In genomic region chrX:150517303-150517896, GRCh38 we compare ENCODE assay signal across 26 cellular contexts. TPM values are rescaled to one million over a fixed set of nuclear protein-coding genes. Genes with fewer than 3 reads are reported as not detected.
DNase-seq lines count a peak whose midpoint lies in the region; ATAC-seq, FAIRE-seq and TF ChIP-seq lines count a peak whose summit lies in the region.
"Had no signal": no experiment of that assay in that cellular context is flagged by ENCODE, and none has a peak within 500 bp of the region (broad histone marks: within the 10 kb centered on the region; RNA-seq: fewer than 3 reads in every experiment).

No MANE protein-coding gene starts in this region.

- CTCF ChIA-PET in HepG2 (lab: Yijun Ruan, JAX; ENCODE audit: low intra/inter-chr PET ratio, low total read pairs): no interaction called here
- CTCF ChIA-PET in HEK293T (lab: Yijun Ruan, JAX): no interaction called here
- CTCF ChIA-PET in CD8-positive, alpha-beta T cell (lab: Charles Lee): interaction anchor here (1.5 kb wide), 1 partner anchor 70 kb away, joined by 3 read pairs; no protein-coding TSS in a partner anchor

- no peaks in the 10 kb centered on the region for H3K36me3 ChIP-seq in liver (ENCODE audit: control insufficient read depth in 4 of 4, insufficient read depth in 3 of 4, low read depth in 1 of 4, low read length in 3 of 4)
- no peaks in the 10 kb centered on the region for H3K36me3 ChIP-seq in HepG2 (replicated peaks in 1 of 2; ENCODE audit: control insufficient read depth in 1 of 2, insufficient read depth in 2 of 2, low read length in 2 of 2)
- peaks cover 0 to 5% of the 10 kb centered on the region in 2 experiments for H3K36me3 ChIP-seq in mesenchymal stem cell (ENCODE audit: control insufficient read depth in 1 of 2, insufficient read depth in 2 of 2, low read depth in 1 of 2, low read length in 2 of 2)
- H3K36me3 ChIP-seq in CD8-positive, alpha-beta T cell (ENCODE audit: insufficient read depth, low read length): no peaks in the 10 kb centered on the region

- H3K4ac ChIP-seq in mesenchymal stem cell (ENCODE audit: low read depth in 1 of 2, low read length in 2 of 2): no peak overlapping the region

- no peak overlapping the region for H3K14ac ChIP-seq in mesenchymal stem cell (ENCODE audit: low read length in 2 of 2)

- H3K23ac ChIP-seq in mesenchymal stem cell (ENCODE audit: low read length in 2 of 2): no peak overlapping the region

- TF ChIP-seq EP300 in HepG2 (IDR thresholded peaks at IDR 0.05; ENCODE audit: low read depth in 2 of 2, low read length in 2 of 2): no peak
- no peak for TF ChIP-seq EP300 in HepG2 (CRISPR knock-in tag; IDR thresholded peaks at IDR 0.05; ENCODE audit: borderline replicate concordance)

- H3K27ac Mint-ChIP-seq in CD8-positive, alpha-beta T cell: no peak overlapping the region
- H3K27ac Mint-ChIP-seq: activated naive CD8-positive, alpha-beta T cell treated with anti-CD3 and anti-CD28 coated beads, Interleukin-2, amount 10 ng/mL, durations not matched to agents 7 days and 5 days; activated T-helper 17 cell treated with anti-CD3 and anti-CD28 coated beads, Interleukin-2, amount 50 U/mL, for 72 hours; dendritic cell treated with granulocyte-macrophage colony-stimulating factor and Interleukin-4, amounts not matched to agents 40 ng/mL and 50 ng/mL, for 4 days; stimulated activated naive CD8-positive, alpha-beta T cell treated with anti-CD3 and anti-CD28 coated beads, Interleukin-15, Interleukin-2, amounts not matched to agents 100 ng/mL and 50 ng/mL, for 24 hours; type B pancreatic cell had no signal

- no peak overlapping the region for H2BK5ac ChIP-seq in mesenchymal stem cell (ENCODE audit: low read depth, low read length, poor library complexity, severe bottlenecking)

- POLR2A ChIA-PET in HepG2 (lab: Yijun Ruan, JAX): no interaction called here
- POLR2A ChIA-PET in HEK293T (lab: Yijun Ruan, JAX): no interaction called here
- POLR2A ChIA-PET in CD8-positive, alpha-beta T cell (lab: Charles Lee): no interaction called here

- in situ Hi-C loops in HepG2 (cut with HindIII; ENCODE audit: extremely low pct_ligation_motif_present, low pct_unique_long_range_greater_than_20kb): no loop called here

- no peak overlapping the region for H3K4me3 Mint-ChIP-seq in CD8-positive, alpha-beta T cell
- H3K4me3 Mint-ChIP-seq: activated naive CD8-positive, alpha-beta T cell treated with anti-CD3 and anti-CD28 coated beads, Interleukin-2, amount 10 ng/mL, durations not matched to agents 7 days and 5 days; activated T-helper 17 cell treated with anti-CD3 and anti-CD28 coated beads, Interleukin-2, amount 50 U/mL, for 72 hours; dendritic cell treated with granulocyte-macrophage colony-stimulating factor and Interleukin-4, amounts not matched to agents 40 ng/mL and 50 ng/mL, for 4 days; naive thymus-derived CD8-positive, alpha-beta T cell; stimulated activated naive CD8-positive, alpha-beta T cell treated with anti-CD3 and anti-CD28 coated beads, Interleukin-15, Interleukin-2, amounts not matched to agents 100 ng/mL and 50 ng/mL, for 24 hours; type B pancreatic cell had no signal

- no peaks in the 10 kb centered on the region for H3K79me2 ChIP-seq in HepG2 (ENCODE audit: insufficient read depth, low read length)

- H4K91ac ChIP-seq in mesenchymal stem cell (ENCODE audit: low read length): no peak overlapping the region

- ATAC-seq in HepG2 (no peak), GM19455 (IDR thresholded peaks at IDR 0.05; ENCODE audit: unreplicated experiment) (no peak)
- no peak for ATAC-seq in CD8-positive, alpha-beta T cell
- ATAC-seq: activated T-helper 17 cell treated with anti-CD3 and anti-CD28 coated beads, Interleukin-2, amount 50 U/mL, for 72 hours; K562; left colon; naive thymus-derived CD8-positive, alpha-beta T cell had no signal

- no peak for TF ChIP-seq POLR2A in HepG2 (IDR thresholded peaks at IDR 0.05; ENCODE audit: insufficient read depth in 1 of 2, low read depth in 2 of 2, low read length in 2 of 2)

- no peak overlapping the region for H3K18ac ChIP-seq in mesenchymal stem cell (ENCODE audit: low read depth in 1 of 2, low read length in 2 of 2)

- DNase-seq in HepG2 (ENCODE audit: low spot score) (no peak), choroid plexus epithelial cell (ENCODE audit: low read depth) (peak; percentile 69), mesenchymal stem cell (peak; percentile 3), HEK293T (ENCODE audit: extremely low spot score) (no peak), foreskin melanocyte (no peak)
- no peak for DNase-seq in CD8-positive, alpha-beta T cell
- DNase-seq: activated CD4-positive, alpha-beta T cell treated with anti-CD3 and anti-CD28 coated beads for 48 hours; activated naive CD8-positive, alpha-beta T cell treated with anti-CD3 and anti-CD28 coated beads, Interleukin-2, amount 10 ng/mL, durations not matched to agents 7 days and 5 days; left colon; naive thymus-derived CD8-positive, alpha-beta T cell; NCI-H1930; NCI-H226; SIG-M5; stimulated activated CD4-positive, alpha-beta T cell treated with anti-CD3 and anti-CD28 coated beads, Interleukin-4, amount 100 ng/mL, for 24 hours; T-helper 1 cell had no signal

- H4K20me1 ChIP-seq in HepG2 (ENCODE audit: insufficient read depth, low read length): no peaks in the 10 kb centered on the region

- no peak overlapping the region for H4K8ac ChIP-seq in mesenchymal stem cell (ENCODE audit: low read length)

- peaks cover 0 to 5% (median 2%) of the 10 kb centered on the region in 4 donors for H3K4me1 ChIP-seq in liver (ENCODE audit: control insufficient read depth in 4 of 4, insufficient read depth in 4 of 4, low read length in 3 of 4)
- H3K4me1 ChIP-seq in HepG2 (ENCODE audit: insufficient read depth, low read length): no peaks in the 10 kb centered on the region
- H3K4me1 ChIP-seq in mesenchymal stem cell (ENCODE audit: control insufficient read depth, insufficient read depth, low read depth, low read length): no peaks in the 10 kb centered on the region
- H3K4me1 ChIP-seq in CD8-positive, alpha-beta T cell (ENCODE audit: insufficient read depth, low read length): no peaks in the 10 kb centered on the region

- FAIRE-seq in HepG2 (lab: Jason Lieb, UNC): no peak
- FAIRE-seq: endothelial cell of umbilical vein, GM12891, H54, K562 had no signal

- H2AK5ac ChIP-seq in mesenchymal stem cell (ENCODE audit: low read length, severe bottlenecking): no peak overlapping the region

- no peaks in the 10 kb centered on the region for H3K79me1 ChIP-seq in mesenchymal stem cell (replicated peaks; ENCODE audit: low read length, poor library complexity, severe bottlenecking)

- H3K27me3 Mint-ChIP-seq in CD8-positive, alpha-beta T cell (ENCODE audit: low read depth): no peaks in the 10 kb centered on the region
- H3K27me3 Mint-ChIP-seq: activated T-helper 17 cell treated with anti-CD3 and anti-CD28 coated beads, Interleukin-2, amount 50 U/mL, for 72 hours; stimulated activated naive CD8-positive, alpha-beta T cell treated with anti-CD3 and anti-CD28 coated beads, Interleukin-15, Interleukin-2, amounts not matched to agents 100 ng/mL and 50 ng/mL, for 24 hours; type B pancreatic cell had no signal

- H2BK15ac ChIP-seq in mesenchymal stem cell (ENCODE audit: low read depth, poor library complexity, severe bottlenecking): no peak overlapping the region

- TF ChIP-seq RAD21 in liver (IDR thresholded peaks at IDR 0.05) (peak in 1 of 2 donors; percentile 36), HepG2 (CRISPR knock-in tag; IDR thresholded peaks at IDR 0.05) (no peak)

- H3K4me3 ChIP-seq in liver (ENCODE audit: low read depth in 1 of 3, low read length in 3 of 3) (no peak overlapping the region), HepG2 (replicated peaks in 1 of 3; ENCODE audit: insufficient read depth in 1 of 3, low read depth in 2 of 3, low read length in 3 of 3) (no peak overlapping the region), choroid plexus epithelial cell (ENCODE audit: low read depth, low read length) (no peak overlapping the region), mesenchymal stem cell (ENCODE audit: insufficient read depth in 1 of 2, low read depth in 1 of 2, low read length in 2 of 2) (no peak overlapping the region)
- no peak overlapping the region for H3K4me3 ChIP-seq in CD8-positive, alpha-beta T cell (ENCODE audit: low read depth, low read length)
- H3K4me3 ChIP-seq: K562 had no signal

- H2AFZ ChIP-seq in HepG2 (ENCODE audit: low read length) (no peak overlapping the region), mesenchymal stem cell (ENCODE audit: low read depth, low read length) (no peak overlapping the region)

- no peaks in the 10 kb centered on the region for H3K36me3 Mint-ChIP-seq in CD8-positive, alpha-beta T cell
- H3K36me3 Mint-ChIP-seq: activated naive CD8-positive, alpha-beta T cell treated with anti-CD3 and anti-CD28 coated beads, Interleukin-2, amount 10 ng/mL, durations not matched to agents 7 days and 5 days; naive thymus-derived CD8-positive, alpha-beta T cell; type B pancreatic cell had no signal

- H3K27me3 ChIP-seq in liver (ENCODE audit: control insufficient read depth in 4 of 4, insufficient read depth in 4 of 4, low read length in 3 of 4): no peaks in the 10 kb centered on the region
- no peaks in the 10 kb centered on the region for H3K27me3 ChIP-seq in HepG2 (ENCODE audit: control insufficient read depth in 1 of 2, insufficient read depth in 2 of 2, low read length in 2 of 2)
- H3K27me3 ChIP-seq in mesenchymal stem cell (ENCODE audit: control insufficient read depth in 1 of 2, insufficient read depth in 1 of 2, low read length in 2 of 2): peaks cover 0 to 31% of the 10 kb centered on the region in 2 experiments
- no peaks in the 10 kb centered on the region for H3K27me3 ChIP-seq in CD8-positive, alpha-beta T cell (ENCODE audit: insufficient read depth, low read length)

- H3K9me3 ChIP-seq in liver (ENCODE audit: control insufficient read depth in 4 of 4, low read length in 3 of 4) (no peaks in the 10 kb centered on the region), HepG2 (ENCODE audit: low read length) (no peaks in the 10 kb centered on the region), mesenchymal stem cell (ENCODE audit: control insufficient read depth, low read length) (no peaks in the 10 kb centered on the region)
- H3K9me3 ChIP-seq in CD8-positive, alpha-beta T cell (ENCODE audit: low read length): no peaks in the 10 kb centered on the region

- H2BK120ac ChIP-seq in mesenchymal stem cell (ENCODE audit: low read depth, low read length): no peak overlapping the region

- H3K4me2 ChIP-seq in HepG2 (ENCODE audit: low read depth, low read length) (no peak overlapping the region), mesenchymal stem cell (ENCODE audit: low read length, poor library complexity, severe bottlenecking) (no peak overlapping the region)

- BruUV-seq in HepG2 (replicated peaks; lab: Mats Ljungman, UMichigan): no TSS peak

- TF ChIP-seq CTCF in liver (IDR thresholded peaks at IDR 0.05; ENCODE audit: low read depth, low read length, missing input control): no peak
- TF ChIP-seq CTCF in HepG2 (CRISPR knock-in tag; IDR thresholded peaks at IDR 0.05): no peak
- TF ChIP-seq CTCF in choroid plexus epithelial cell (conservative IDR thresholded peaks at IDR 0.05; ENCODE audit: low read depth, low read length): no peak
- no peak for TF ChIP-seq CTCF in CD8-positive, alpha-beta T cell (IDR thresholded peaks at IDR 0.05)

- H3K27ac ChIP-seq in liver (ENCODE audit: low read depth in 1 of 2, low read length in 2 of 2) (peak overlapping the region; percentile 67 to 71), HepG2 (ENCODE audit: extremely low read length, insufficient read depth, low read length) (no peak overlapping the region), mesenchymal stem cell (ENCODE audit: low read length, poor library complexity, severe bottlenecking) (no peak overlapping the region)
- no peak overlapping the region for H3K27ac ChIP-seq in CD8-positive, alpha-beta T cell (ENCODE audit: low read depth, low read length)
- H3K27ac ChIP-seq: 22Rv1 had no signal

- H3K9ac ChIP-seq in liver (ENCODE audit: low read depth in 1 of 2, low read length in 2 of 2) (no peak overlapping the region), HepG2 (ENCODE audit: insufficient read depth, low read depth, low read length) (no peak overlapping the region), mesenchymal stem cell (ENCODE audit: low read length) (no peak overlapping the region)

- H2BK12ac ChIP-seq in mesenchymal stem cell (ENCODE audit: low read length in 2 of 2): no peak overlapping the region

- intact Hi-C loops in HepG2 (cut with micrococcal nuclease; ENCODE audit: unreplicated experiment): no loop called here
- intact Hi-C loops in CD8-positive, alpha-beta T cell (cut with DNase I, micrococcal nuclease): no loop called here

- 57% methylated on average over 4 of the region's 4 CpGs for WGBS in liver
- 70% methylated on average over 2 of the region's 4 CpGs for WGBS in HepG2 (ENCODE audit: low lambda C conversion rate)
- 100% methylated on average over 1 of the region's 4 CpGs for WGBS in mesenchymal stem cell

- no peaks in the 10 kb centered on the region for H3K4me1 Mint-ChIP-seq in CD8-positive, alpha-beta T cell (ENCODE audit: low read depth)
- H3K4me1 Mint-ChIP-seq: activated naive CD8-positive, alpha-beta T cell treated with anti-CD3 and anti-CD28 coated beads, Interleukin-2, amount 10 ng/mL, durations not matched to agents 7 days and 5 days; activated T-helper 17 cell treated with anti-CD3 and anti-CD28 coated beads, Interleukin-2, amount 50 U/mL, for 72 hours had no signal

- H3K9me3 Mint-ChIP-seq in CD8-positive, alpha-beta T cell: no peaks in the 10 kb centered on the region
- H3K9me3 Mint-ChIP-seq: activated naive CD8-positive, alpha-beta T cell treated with anti-CD3 and anti-CD28 coated beads, Interleukin-2, amount 10 ng/mL, durations not matched to agents 7 days and 5 days; activated T-helper 17 cell treated with anti-CD3 and anti-CD28 coated beads, Interleukin-2, amount 50 U/mL, for 72 hours; dendritic cell treated with granulocyte-macrophage colony-stimulating factor and Interleukin-4, amounts not matched to agents 40 ng/mL and 50 ng/mL, for 4 days; naive thymus-derived CD8-positive, alpha-beta T cell; stimulated activated naive CD8-positive, alpha-beta T cell treated with anti-CD3 and anti-CD28 coated beads, Interleukin-15, Interleukin-2, amounts not matched to agents 100 ng/mL and 50 ng/mL, for 24 hours; type B pancreatic cell had no signal

RNA-seq across cellular contexts. Expression of gene MTM1, which starts 51.0 kb away (rescaled TPM):
- total RNA-seq in liver: 10 to 100 TPM; 15.8 to 21.2 TPM
- polyA plus RNA-seq in liver: 1 to 10 TPM; 5.9 to 7.0 TPM
- total RNA-seq in HepG2 (2016; rRNA removed; fragmentation: Illumina TruSeq; extraction: Trizol): 15.2 and 27.2 TPM in 2 replicates
- 15.6 and 17.4 TPM in 2 replicates for total RNA-seq in HepG2 (2016; cell fraction: cytosol; rRNA removed; fragmentation: Illumina TruSeq; extraction: Trizol; ENCODE audit: low read depth)
- 16.4 and 29.7 TPM in 2 replicates for total RNA-seq in HepG2 (2016; cell fraction: insoluble cytoplasmic fraction; rRNA removed; fragmentation: Illumina TruSeq; extraction: Trizol)
- 9.7 and 11.4 TPM in 2 replicates for total RNA-seq in HepG2 (2016; cell fraction: membrane; rRNA removed; fragmentation: Illumina TruSeq; extraction: Trizol)
- 15.2 and 19.0 TPM in 2 replicates for total RNA-seq in HepG2 (2016; cell fraction: nucleus; rRNA removed; fragmentation: Illumina TruSeq; extraction: Trizol)
- polyA plus RNA-seq in HepG2 (2011; rRNA removed): 8.7 and 12.0 TPM in 2 replicates
- 4.5 and 5.6 TPM in 2 replicates for polyA plus RNA-seq in HepG2 (2011; cell fraction: cytosol; rRNA removed)
- 3.9 and 5.2 TPM in 2 replicates for polyA plus RNA-seq in HepG2 (2011; cell fraction: nucleus; rRNA removed)
- 10.3 and 16.8 TPM in 2 replicates for polyA plus RNA-seq in HepG2 (2012)
- 0.55 and 0.63 TPM in 2 replicates for polyA plus RNA-seq in HepG2 (2016; cell fraction: cytosol; fragmentation: Illumina TruSeq; extraction: Trizol; ENCODE audit: low read depth)
- 21.9 and 26.9 TPM in 2 replicates for polyA plus RNA-seq in HepG2 (2016; cell fraction: insoluble cytoplasmic fraction; fragmentation: Illumina TruSeq; extraction: Trizol; ENCODE audit: low read depth)
- 1.6 and 2.2 TPM in 2 replicates for polyA plus RNA-seq in HepG2 (2016; cell fraction: membrane; fragmentation: Illumina TruSeq; extraction: Trizol; ENCODE audit: low read depth)
- 13.2 and 14.3 TPM in 2 replicates for polyA plus RNA-seq in HepG2 (2016; cell fraction: nucleus; fragmentation: Illumina TruSeq; extraction: Trizol; ENCODE audit: insufficient read depth, low read depth)
- 2.7 and 7.2 TPM in 2 replicates for polyA minus RNA-seq in HepG2 (2011; rRNA and poly(A)+ RNA removed; ENCODE audit: low replicate concordance)
- polyA minus RNA-seq in HepG2 (2011; cell fraction: cytosol; rRNA and poly(A)+ RNA removed): 6.0 and 7.1 TPM in 2 replicates
- 40.0 and 50.3 TPM in 2 replicates for polyA minus RNA-seq in HepG2 (2011; cell fraction: nucleus; rRNA and poly(A)+ RNA removed)
- polyA plus RNA-seq in mesenchymal stem cell (2013, experiment 1 of 2): 4.3 TPM
- polyA plus RNA-seq in mesenchymal stem cell (2013, experiment 2 of 2): 4.7 TPM
- 10 to 100 TPM; 16.0 to 18.8 TPM for total RNA-seq in CD8-positive, alpha-beta T cell

Comparison
In these comparisons a context has a peak if more than half of its experiments do, and no peak if none do; other contexts are left out.
1. H3K27ac ChIP-seq: peak in liver (2 of 2); none in HepG2 (single experiment), mesenchymal stem cell (single experiment) and CD8-positive, alpha-beta T cell (single experiment).
2. DNase-seq: peak in choroid plexus epithelial cell (single experiment) and mesenchymal stem cell (single experiment); none in HepG2 (single experiment), HEK293T (single experiment), foreskin melanocyte (single experiment) and CD8-positive, alpha-beta T cell (0 of 7).